Comparison of ENCODE assay signal across 1 cellular context in the genomic region with DNA sequence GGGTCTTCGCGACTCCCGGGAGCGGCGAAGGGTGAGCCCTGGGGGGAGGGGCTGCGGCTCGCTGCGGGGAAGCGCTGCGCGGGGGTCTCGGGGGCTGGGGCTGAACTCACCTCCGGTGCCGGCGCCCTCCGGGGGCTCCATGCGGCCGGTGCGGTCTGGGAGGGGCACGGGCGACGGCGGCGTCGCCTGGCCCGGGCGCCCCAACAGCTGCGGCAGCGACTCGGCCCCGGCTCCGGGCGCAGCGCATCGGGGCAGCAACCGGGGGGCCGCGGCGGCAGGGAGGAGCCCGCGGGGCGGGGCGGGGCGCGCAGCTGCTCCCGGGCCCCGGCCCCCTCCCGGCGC.
TF ChIP-seq lines count a peak whose summit lies in the region.

A gene with protein sequence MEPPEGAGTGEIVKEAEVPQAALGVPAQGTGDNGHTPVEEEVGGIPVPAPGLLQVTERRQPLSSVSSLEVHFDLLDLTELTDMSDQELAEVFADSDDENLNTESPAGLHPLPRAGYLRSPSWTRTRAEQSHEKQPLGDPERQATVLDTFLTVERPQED (minus strand): TSS at position 256 of the 342 bp plus-strand sequence. CDS start 115 bp downstream, at position 141.

TF ChIP-seq in HepG2, 621 proteins besides CTCF, POLR2A, EP300 and RAD21 (continued from another document):
- TF ChIP-seq, protein P1, sequence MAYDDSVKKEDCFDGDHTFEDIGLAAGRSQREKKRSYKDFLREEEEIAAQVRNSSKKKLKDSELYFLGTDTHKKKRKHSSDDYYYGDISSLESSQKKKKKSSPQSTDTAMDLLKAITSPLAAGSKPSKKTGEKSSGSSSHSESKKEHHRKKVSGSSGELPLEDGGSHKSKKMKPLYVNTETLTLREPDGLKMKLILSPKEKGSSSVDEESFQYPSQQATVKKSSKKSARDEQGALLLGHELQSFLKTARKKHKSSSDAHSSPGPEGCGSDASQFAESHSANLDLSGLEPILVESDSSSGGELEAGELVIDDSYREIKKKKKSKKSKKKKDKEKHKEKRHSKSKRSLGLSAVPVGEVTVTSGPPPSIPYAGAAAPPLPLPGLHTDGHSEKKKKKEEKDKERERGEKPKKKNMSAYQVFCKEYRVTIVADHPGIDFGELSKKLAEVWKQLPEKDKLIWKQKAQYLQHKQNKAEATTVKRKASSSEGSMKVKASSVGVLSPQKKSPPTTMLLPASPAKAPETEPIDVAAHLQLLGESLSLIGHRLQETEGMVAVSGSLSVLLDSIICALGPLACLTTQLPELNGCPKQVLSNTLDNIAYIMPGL (CRISPR knock-in tag; IDR thresholded peaks at IDR 0.05; ENCODE audit: borderline replicate concordance in 1 of 2, low read depth in 1 of 2): peak in 1 of 2 experiments; percentile 4; a peak in 1 of 4 replicates
- TF ChIP-seq ZNF124 (CRISPR knock-in tag; IDR thresholded peaks at IDR 0.05) (no peak), ZNF773 (CRISPR knock-in tag; IDR thresholded peaks at IDR 0.05; ENCODE audit: borderline replicate concordance) (0 out of 2 replicates have a peak, but pooled peaks have one; percentile 21), ZNF510 (CRISPR knock-in tag; IDR thresholded peaks at IDR 0.05; ENCODE audit: low read depth) (no peak), BRCA1 (CRISPR knock-in tag; IDR thresholded peaks at IDR 0.05) (no peak), ZBTB3 (CRISPR knock-in tag; IDR thresholded peaks at IDR 0.05; ENCODE audit: borderline replicate concordance, low read depth) (0 out of 2 replicates have a peak, but pooled peaks have one; percentile 45), RELA (CRISPR knock-in tag; IDR thresholded peaks at IDR 0.05) (no peak), ZNF34 (CRISPR knock-in tag; IDR thresholded peaks at IDR 0.05; ENCODE audit: borderline replicate concordance) (peak; percentile 5; the same call in 1 of the 2 replicates), HOXA3 (CRISPR knock-in tag; IDR thresholded peaks at IDR 0.05) (peak; percentile 56; the same call in 1 of the 2 replicates), AGO1 (IDR thresholded peaks at IDR 0.05; ENCODE audit: low read depth, low read length, poor library complexity, severe bottlenecking) (no peak), YEATS4 (CRISPR knock-in tag; IDR thresholded peaks at IDR 0.05; ENCODE audit: borderline replicate concordance) (peak; percentile 71; the same call in 1 of the 2 replicates), ZMAT3 (CRISPR knock-in tag; conservative IDR thresholded peaks at IDR 0.05) (peak; percentile 4; the same call in 1 of the 2 replicates), HNRNPL (IDR thresholded peaks at IDR 0.05; ENCODE audit: low read depth, low read length) (no peak), HDAC1 (CRISPR knock-in tag; IDR thresholded peaks at IDR 0.05) (0 out of 2 replicates have a peak, but pooled peaks have one; percentile 47), ZBTB7B (CRISPR knock-in tag; IDR thresholded peaks at IDR 0.05) (peak; percentile 12; the same call in 1 of the 2 replicates), ZFAT (CRISPR knock-in tag; conservative IDR thresholded peaks at IDR 0.05) (no peak), RBFOX2 (IDR thresholded peaks at IDR 0.05; ENCODE audit: low read depth, low read length) (0 out of 2 replicates have a peak, but pooled peaks have one; percentile 32), EEA1 (CRISPR knock-in tag; IDR thresholded peaks at IDR 0.05; ENCODE audit: borderline replicate concordance) (peak; percentile 1; the same call in 1 of the 2 replicates), RXRA (CRISPR knock-in tag; IDR thresholded peaks at IDR 0.05) (no peak), ATF7-NPFF (CRISPR knock-in tag; IDR thresholded peaks at IDR 0.05; ENCODE audit: low read depth) (no peak), CBFB (CRISPR knock-in tag; IDR thresholded peaks at IDR 0.05) (peak; percentile 5; the same call in 1 of the 2 replicates), HOXD1 (CRISPR knock-in tag; IDR thresholded peaks at IDR 0.05) (no peak), EZH2 (conservative IDR thresholded peaks at IDR 0.05; ENCODE audit: low read depth, low read length) (no peak), ZSCAN20 (CRISPR knock-in tag; IDR thresholded peaks at IDR 0.05; ENCODE audit: borderline replicate concordance) (0 out of 2 replicates have a peak, but pooled peaks have one; percentile 55), HNF4A (CRISPR knock-in tag; IDR thresholded peaks at IDR 0.05) (no peak), ZNF350 (CRISPR knock-in tag; IDR thresholded peaks at IDR 0.05; ENCODE audit: borderline replicate concordance, low read depth) (no peak), ZSCAN12 (CRISPR knock-in tag; IDR thresholded peaks at IDR 0.05) (0 out of 2 replicates have a peak, but pooled peaks have one; percentile 16), MTA1 (CRISPR knock-in tag; IDR thresholded peaks at IDR 0.05; ENCODE audit: borderline replicate concordance) (0 out of 2 replicates have a peak, but pooled peaks have one; percentile 31)
- TF ChIP-seq, protein P2, sequence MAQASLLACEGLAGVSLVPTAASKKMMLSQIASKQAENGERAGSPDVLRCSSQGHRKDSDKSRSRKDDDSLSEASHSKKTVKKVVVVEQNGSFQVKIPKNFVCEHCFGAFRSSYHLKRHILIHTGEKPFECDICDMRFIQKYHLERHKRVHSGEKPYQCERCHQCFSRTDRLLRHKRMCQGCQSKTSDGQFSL (CRISPR knock-in tag; IDR thresholded peaks at IDR 0.05): peak; percentile 63
- TF ChIP-seq, protein P3, sequence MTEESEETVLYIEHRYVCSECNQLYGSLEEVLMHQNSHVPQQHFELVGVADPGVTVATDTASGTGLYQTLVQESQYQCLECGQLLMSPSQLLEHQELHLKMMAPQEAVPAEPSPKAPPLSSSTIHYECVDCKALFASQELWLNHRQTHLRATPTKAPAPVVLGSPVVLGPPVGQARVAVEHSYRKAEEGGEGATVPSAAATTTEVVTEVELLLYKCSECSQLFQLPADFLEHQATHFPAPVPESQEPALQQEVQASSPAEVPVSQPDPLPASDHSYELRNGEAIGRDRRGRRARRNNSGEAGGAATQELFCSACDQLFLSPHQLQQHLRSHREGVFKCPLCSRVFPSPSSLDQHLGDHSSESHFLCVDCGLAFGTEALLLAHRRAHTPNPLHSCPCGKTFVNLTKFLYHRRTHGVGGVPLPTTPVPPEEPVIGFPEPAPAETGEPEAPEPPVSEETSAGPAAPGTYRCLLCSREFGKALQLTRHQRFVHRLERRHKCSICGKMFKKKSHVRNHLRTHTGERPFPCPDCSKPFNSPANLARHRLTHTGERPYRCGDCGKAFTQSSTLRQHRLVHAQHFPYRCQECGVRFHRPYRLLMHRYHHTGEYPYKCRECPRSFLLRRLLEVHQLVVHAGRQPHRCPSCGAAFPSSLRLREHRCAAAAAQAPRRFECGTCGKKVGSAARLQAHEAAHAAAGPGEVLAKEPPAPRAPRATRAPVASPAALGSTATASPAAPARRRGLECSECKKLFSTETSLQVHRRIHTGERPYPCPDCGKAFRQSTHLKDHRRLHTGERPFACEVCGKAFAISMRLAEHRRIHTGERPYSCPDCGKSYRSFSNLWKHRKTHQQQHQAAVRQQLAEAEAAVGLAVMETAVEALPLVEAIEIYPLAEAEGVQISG (CRISPR knock-in tag; IDR thresholded peaks at IDR 0.05): peak; percentile 39
- TF ChIP-seq, protein P4, sequence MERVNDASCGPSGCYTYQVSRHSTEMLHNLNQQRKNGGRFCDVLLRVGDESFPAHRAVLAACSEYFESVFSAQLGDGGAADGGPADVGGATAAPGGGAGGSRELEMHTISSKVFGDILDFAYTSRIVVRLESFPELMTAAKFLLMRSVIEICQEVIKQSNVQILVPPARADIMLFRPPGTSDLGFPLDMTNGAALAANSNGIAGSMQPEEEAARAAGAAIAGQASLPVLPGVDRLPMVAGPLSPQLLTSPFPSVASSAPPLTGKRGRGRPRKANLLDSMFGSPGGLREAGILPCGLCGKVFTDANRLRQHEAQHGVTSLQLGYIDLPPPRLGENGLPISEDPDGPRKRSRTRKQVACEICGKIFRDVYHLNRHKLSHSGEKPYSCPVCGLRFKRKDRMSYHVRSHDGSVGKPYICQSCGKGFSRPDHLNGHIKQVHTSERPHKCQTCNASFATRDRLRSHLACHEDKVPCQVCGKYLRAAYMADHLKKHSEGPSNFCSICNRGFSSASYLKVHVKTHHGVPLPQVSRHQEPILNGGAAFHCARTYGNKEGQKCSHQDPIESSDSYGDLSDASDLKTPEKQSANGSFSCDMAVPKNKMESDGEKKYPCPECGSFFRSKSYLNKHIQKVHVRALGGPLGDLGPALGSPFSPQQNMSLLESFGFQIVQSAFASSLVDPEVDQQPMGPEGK (CRISPR knock-in tag; IDR thresholded peaks at IDR 0.05): peak; percentile 82; the same call in 1 of the 2 replicates
- TF ChIP-seq, protein P5, sequence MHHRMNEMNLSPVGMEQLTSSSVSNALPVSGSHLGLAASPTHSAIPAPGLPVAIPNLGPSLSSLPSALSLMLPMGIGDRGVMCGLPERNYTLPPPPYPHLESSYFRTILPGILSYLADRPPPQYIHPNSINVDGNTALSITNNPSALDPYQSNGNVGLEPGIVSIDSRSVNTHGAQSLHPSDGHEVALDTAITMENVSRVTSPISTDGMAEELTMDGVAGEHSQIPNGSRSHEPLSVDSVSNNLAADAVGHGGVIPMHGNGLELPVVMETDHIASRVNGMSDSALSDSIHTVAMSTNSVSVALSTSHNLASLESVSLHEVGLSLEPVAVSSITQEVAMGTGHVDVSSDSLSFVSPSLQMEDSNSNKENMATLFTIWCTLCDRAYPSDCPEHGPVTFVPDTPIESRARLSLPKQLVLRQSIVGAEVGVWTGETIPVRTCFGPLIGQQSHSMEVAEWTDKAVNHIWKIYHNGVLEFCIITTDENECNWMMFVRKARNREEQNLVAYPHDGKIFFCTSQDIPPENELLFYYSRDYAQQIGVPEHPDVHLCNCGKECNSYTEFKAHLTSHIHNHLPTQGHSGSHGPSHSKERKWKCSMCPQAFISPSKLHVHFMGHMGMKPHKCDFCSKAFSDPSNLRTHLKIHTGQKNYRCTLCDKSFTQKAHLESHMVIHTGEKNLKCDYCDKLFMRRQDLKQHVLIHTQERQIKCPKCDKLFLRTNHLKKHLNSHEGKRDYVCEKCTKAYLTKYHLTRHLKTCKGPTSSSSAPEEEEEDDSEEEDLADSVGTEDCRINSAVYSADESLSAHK (CRISPR knock-in tag; IDR thresholded peaks at IDR 0.05; ENCODE audit: borderline replicate concordance): no peak
- TF ChIP-seq, protein P6, sequence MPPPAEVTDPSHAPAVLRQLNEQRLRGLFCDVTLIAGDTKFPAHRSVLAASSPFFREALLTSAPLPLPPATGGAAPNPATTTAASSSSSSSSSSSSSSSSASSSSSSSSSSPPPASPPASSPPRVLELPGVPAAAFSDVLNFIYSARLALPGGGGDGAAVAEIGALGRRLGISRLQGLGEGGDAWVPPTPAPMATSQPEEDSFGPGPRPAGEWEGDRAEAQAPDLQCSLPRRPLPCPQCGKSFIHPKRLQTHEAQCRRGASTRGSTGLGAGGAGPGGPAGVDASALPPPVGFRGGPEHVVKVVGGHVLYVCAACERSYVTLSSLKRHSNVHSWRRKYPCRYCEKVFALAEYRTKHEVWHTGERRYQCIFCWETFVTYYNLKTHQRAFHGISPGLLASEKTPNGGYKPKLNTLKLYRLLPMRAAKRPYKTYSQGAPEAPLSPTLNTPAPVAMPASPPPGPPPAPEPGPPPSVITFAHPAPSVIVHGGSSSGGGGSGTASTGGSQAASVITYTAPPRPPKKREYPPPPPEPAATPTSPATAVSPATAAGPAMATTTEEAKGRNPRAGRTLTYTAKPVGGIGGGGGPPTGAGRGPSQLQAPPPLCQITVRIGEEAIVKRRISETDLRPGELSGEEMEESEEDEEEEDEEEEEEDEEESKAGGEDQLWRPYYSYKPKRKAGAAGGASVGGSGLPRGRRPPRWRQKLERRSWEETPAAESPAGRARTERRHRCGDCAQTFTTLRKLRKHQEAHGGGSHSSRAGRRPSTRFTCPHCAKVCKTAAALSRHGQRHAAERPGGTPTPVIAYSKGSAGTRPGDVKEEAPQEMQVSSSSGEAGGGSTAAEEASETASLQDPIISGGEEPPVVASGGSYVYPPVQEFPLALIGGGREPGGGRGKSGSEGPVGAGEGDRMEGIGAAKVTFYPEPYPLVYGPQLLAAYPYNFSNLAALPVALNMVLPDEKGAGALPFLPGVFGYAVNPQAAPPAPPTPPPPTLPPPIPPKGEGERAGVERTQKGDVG (CRISPR knock-in tag; IDR thresholded peaks at IDR 0.05; ENCODE audit: borderline replicate concordance): no peak
- TF ChIP-seq, protein P7, sequence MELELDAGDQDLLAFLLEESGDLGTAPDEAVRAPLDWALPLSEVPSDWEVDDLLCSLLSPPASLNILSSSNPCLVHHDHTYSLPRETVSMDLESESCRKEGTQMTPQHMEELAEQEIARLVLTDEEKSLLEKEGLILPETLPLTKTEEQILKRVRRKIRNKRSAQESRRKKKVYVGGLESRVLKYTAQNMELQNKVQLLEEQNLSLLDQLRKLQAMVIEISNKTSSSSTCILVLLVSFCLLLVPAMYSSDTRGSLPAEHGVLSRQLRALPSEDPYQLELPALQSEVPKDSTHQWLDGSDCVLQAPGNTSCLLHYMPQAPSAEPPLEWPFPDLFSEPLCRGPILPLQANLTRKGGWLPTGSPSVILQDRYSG (CRISPR knock-in tag; IDR thresholded peaks at IDR 0.05): peak; percentile 48; the same call in 1 of the 2 replicates
- TF ChIP-seq, protein P8, sequence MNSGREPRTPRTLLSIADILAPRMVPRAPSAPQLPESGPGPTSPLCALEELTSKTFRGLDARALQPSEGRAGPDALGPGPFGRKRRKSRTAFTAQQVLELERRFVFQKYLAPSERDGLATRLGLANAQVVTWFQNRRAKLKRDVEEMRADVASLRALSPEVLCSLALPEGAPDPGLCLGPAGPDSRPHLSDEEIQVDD (CRISPR knock-in tag; IDR thresholded peaks at IDR 0.05; ENCODE audit: borderline replicate concordance): peak; percentile 9; the same call in 1 of the 2 replicates
